23 cellular contexts compared by ENCODE assay signal in the genomic region with DNA sequence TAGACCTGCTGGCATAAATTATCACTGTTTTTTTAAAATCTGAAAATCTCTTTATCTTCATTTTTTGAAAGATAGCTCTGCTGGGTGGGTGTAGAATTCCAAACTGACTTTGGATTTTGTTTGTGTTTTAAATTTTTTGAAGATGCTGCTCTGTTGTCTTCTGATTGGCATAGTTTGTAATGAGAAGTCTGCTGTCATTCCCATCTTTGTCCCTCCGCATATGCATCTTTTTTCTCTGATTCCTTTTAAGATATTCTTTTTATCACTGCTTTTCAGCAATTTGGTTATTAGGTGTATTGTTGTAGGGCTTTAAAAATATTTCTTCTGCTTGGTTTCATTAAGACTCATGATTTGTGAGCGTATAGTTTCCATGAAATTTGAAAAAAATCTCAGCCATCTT.
"Had no signal": no experiment of that assay in that cellular context is flagged by ENCODE, and none has a peak within 500 bp of the region (broad histone marks: within the 10 kb centered on the region; RNA-seq: fewer than 3 reads in every experiment).

No MANE protein-coding gene starts in this region.

- H3K27me3 ChIP-seq: colonic mucosa, gastrocnemius medialis, heart right ventricle, left lung had no signal

- DNase-seq: colonic mucosa; cortex of kidney; effector CD8-positive, alpha-beta T cell; effector memory CD8-positive, alpha-beta T cell; endodermal cell; erythroblast; esophagus squamous epithelium; foreskin fibroblast; foreskin melanocyte; gastrocnemius medialis; glutamatergic neuron; heart right ventricle; hippocampal formation; left cardiac atrium; left lung; left ventricle myocardium superior; lower lobe of right lung; mesenchymal stem cell; mucosa of descending colon; naive B cell had no signal

- H3K27ac Mint-ChIP-seq: dendritic cell treated with granulocyte-macrophage colony-stimulating factor and Interleukin-4, amounts not matched to agents 40 ng/mL and 50 ng/mL, for 4 days; effector memory CD8-positive, alpha-beta T cell; endodermal cell; mesothelial cell of epicardium; naive B cell had no signal

- H3K4me3 ChIP-seq: colonic mucosa, esophagus squamous epithelium, gastrocnemius medialis, heart right ventricle, left lung, lower lobe of right lung, mucosa of descending colon had no signal

- H3K36me3 ChIP-seq: colonic mucosa had no signal

- H3K9me3 ChIP-seq: colonic mucosa had no signal

- H3K27ac ChIP-seq: colonic mucosa, epithelial cell of prostate, esophagus squamous epithelium, heart right ventricle, left lung, lower lobe of right lung had no signal

- H3K4me3 Mint-ChIP-seq: dendritic cell treated with granulocyte-macrophage colony-stimulating factor and Interleukin-4, amounts not matched to agents 40 ng/mL and 50 ng/mL, for 4 days; effector memory CD8-positive, alpha-beta T cell; endodermal cell; mesothelial cell of epicardium; naive B cell had no signal
